In the genomic region with DNA sequence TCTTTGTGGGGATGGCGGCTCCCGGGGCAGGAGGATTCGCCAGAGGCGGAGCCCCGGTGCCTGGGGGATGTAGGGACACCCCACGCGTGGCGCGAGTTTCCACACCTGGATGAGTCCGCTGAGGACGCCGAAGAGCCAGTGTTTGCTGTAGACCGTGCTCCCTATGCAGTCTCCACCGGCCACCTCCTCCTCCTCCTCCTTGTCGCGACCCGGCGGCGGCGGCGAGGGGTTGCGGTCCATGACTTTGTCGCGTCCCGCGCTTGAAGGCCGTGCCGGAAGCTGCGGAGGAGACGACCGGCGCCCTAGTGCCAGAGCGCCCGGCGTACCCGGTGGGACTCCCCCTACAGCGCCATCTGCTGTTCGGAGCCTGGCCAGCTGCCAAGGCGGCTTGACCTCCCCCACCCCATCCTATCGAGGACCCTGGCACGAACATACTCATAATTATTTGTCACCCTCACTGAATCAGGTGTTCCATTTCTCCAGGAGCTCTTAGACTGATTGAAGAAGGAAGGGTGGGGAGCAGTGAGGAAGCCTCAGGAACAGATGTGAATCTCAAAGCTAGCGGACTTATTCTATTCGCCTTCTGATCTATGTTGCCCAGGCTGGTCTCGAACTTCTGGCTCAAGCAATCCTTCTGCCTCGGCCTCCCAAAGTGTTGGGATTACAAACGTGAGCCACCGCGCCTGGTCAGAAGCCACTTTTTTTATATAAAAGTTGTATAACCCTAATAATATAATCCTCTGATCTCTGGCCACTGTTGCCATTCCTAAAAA, we compare ENCODE assay signal across 8 cellular contexts. TPM values are rescaled to one million over a fixed set of nuclear protein-coding genes. Genes with fewer than 3 reads are reported as not detected.
A peak's percentile ranks its signal among the peaks of the same experiment; 100 is the strongest.
DNase-seq lines count a peak whose midpoint lies in the region; ATAC-seq lines count a peak whose summit lies in the region.

A gene with protein sequence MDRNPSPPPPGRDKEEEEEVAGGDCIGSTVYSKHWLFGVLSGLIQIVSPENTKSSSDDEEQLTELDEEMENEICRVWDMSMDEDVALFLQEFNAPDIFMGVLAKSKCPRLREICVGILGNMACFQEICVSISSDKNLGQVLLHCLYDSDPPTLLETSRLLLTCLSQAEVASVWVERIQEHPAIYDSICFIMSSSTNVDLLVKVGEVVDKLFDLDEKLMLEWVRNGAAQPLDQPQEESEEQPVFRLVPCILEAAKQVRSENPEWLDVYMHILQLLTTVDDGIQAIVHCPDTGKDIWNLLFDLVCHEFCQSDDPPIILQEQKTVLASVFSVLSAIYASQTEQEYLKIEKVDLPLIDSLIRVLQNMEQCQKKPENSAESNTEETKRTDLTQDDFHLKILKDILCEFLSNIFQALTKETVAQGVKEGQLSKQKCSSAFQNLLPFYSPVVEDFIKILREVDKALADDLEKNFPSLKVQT (minus strand): TSS at position 281 of the 773 bp plus-strand sequence. CDS start 41 bp downstream, at position 240.

- CTCF ChIA-PET in CD4-positive, alpha-beta memory T cell (lab: Charles Lee; ENCODE audit: partially characterized antibody): interaction anchor here (0.6 to 5.7 kb wide), 34 partner anchors 8 to 820 kb away, joined by 3 to 56 read pairs (median 4); a partner anchor contains a TSS
- CTCF ChIA-PET in activated CD4-positive, alpha-beta memory T cell treated with anti-CD3 and anti-CD28 coated beads for 36 hours (lab: Charles Lee): interaction anchor here (0.6 to 4.2 kb wide), 20 partner anchors 10 to 659 kb away, joined by 3 to 36 read pairs (median 5); a partner anchor contains a TSS

- peaks cover 22 to 50% (median 29%) of the 10 kb centered on the region in 4 donors for H3K4me1 Mint-ChIP-seq in CD4-positive, alpha-beta memory T cell
- peaks cover 37% of the 10 kb centered on the region for H3K4me1 Mint-ChIP-seq in activated CD4-positive, alpha-beta memory T cell treated with anti-CD3 and anti-CD28 coated beads for 36 hours (ENCODE audit: low read depth)

- intact Hi-C loops in CD4-positive, alpha-beta memory T cell (cut with micrococcal nuclease): loop anchor here (1.0 to 10.0 kb wide), 4 partner anchors 93 to 420 kb away; a partner anchor contains a TSS
- intact Hi-C loops in activated CD4-positive, alpha-beta memory T cell treated with anti-CD3 and anti-CD28 coated beads for 36 hours (cut with micrococcal nuclease): loop anchor here (1.0 to 10.0 kb wide), 5 partner anchors 93 to 420 kb away; a partner anchor contains a TSS

- peaks cover 21% of the 10 kb centered on the region for H3K4me1 ChIP-seq in CD4-positive, alpha-beta memory T cell (ENCODE audit: insufficient read depth, low read length)

- ATAC-seq in GM19395 (IDR thresholded peaks at IDR 0.05; ENCODE audit: unreplicated experiment) (peak; percentile 97), HG03565 (IDR thresholded peaks at IDR 0.05; ENCODE audit: unreplicated experiment) (peak; percentile 89)

- H3K4me3 Mint-ChIP-seq in CD4-positive, alpha-beta memory T cell: peak within 1 kb of the TSS; percentile 90 to 98 (median 94)
- H3K4me3 Mint-ChIP-seq in activated CD4-positive, alpha-beta memory T cell treated with anti-CD3 and anti-CD28 coated beads for 36 hours: peak within 1 kb of the TSS; percentile 92

- H3K27me3 ChIP-seq in CD4-positive, alpha-beta memory T cell (ENCODE audit: insufficient read depth, low read length): no peaks in the 10 kb centered on the region

- H3K27me3 Mint-ChIP-seq in CD4-positive, alpha-beta memory T cell: peaks cover 1 to 7% of the 10 kb centered on the region in 2 donors
- peaks cover 4% of the 10 kb centered on the region for H3K27me3 Mint-ChIP-seq in activated CD4-positive, alpha-beta memory T cell treated with anti-CD3 and anti-CD28 coated beads for 36 hours

- peak within 1 kb of the TSS; percentile 92 to 95 for H3K4me3 ChIP-seq in CD4-positive, alpha-beta memory T cell (ENCODE audit: low read length in 2 of 2)

- H3K9me3 Mint-ChIP-seq in CD4-positive, alpha-beta memory T cell: no peaks in the 10 kb centered on the region
- no peaks in the 10 kb centered on the region for H3K9me3 Mint-ChIP-seq in activated CD4-positive, alpha-beta memory T cell treated with anti-CD3 and anti-CD28 coated beads for 36 hours

- peaks cover 5% of the 10 kb centered on the region for H3K36me3 ChIP-seq in CD4-positive, alpha-beta memory T cell (ENCODE audit: insufficient read depth, low read length)

- H3K36me3 Mint-ChIP-seq in CD4-positive, alpha-beta memory T cell: peaks cover 14 to 29% of the 10 kb centered on the region in 2 donors
- peaks cover 17% of the 10 kb centered on the region for H3K36me3 Mint-ChIP-seq in activated CD4-positive, alpha-beta memory T cell treated with anti-CD3 and anti-CD28 coated beads for 36 hours

- peak within 1 kb of the TSS; percentile 56 for H3K27ac ChIP-seq in CD4-positive, alpha-beta memory T cell (ENCODE audit: low read depth, low read length)

- DNase-seq in CD4-positive, alpha-beta memory T cell: peak; percentile 79 to 84 (median 83)
- DNase-seq in NCI-H774 (lab: John Stamatoyannopoulos, UW): peak; percentile 86
- DNase-seq in activated CD4-positive, alpha-beta memory T cell treated with anti-CD3 and anti-CD28 coated beads for 36 hours: peak; percentile 94
- DNase-seq in effector CD4-positive, alpha-beta T cell: peak; percentile 84
- DNase-seq in lung microvascular endothelial cell (ENCODE audit: low read depth in 2 of 2): peak; percentile 83 to 85
- peak; percentile 80 to 90 (median 81) for DNase-seq in stimulated activated CD4-positive, alpha-beta T cell treated with anti-CD3 and anti-CD28 coated beads, TNF-alpha, amount 100 ng/mL, for 4 hours (ENCODE audit: low read depth in 3 of 3)

- POLR2A ChIA-PET in CD4-positive, alpha-beta memory T cell (lab: Charles Lee; ENCODE audit: partially characterized antibody): interaction anchor here (0.9 to 2.2 kb wide), 7 partner anchors 9 to 421 kb away, joined by 3 to 29 read pairs (median 4); a partner anchor contains a TSS
- POLR2A ChIA-PET in activated CD4-positive, alpha-beta memory T cell treated with anti-CD3 and anti-CD28 coated beads for 36 hours (lab: Charles Lee): interaction anchor here (0.9 to 2.9 kb wide), 2 partner anchors 92 to 278 kb away, joined by 3 to 19 read pairs; a partner anchor contains a TSS

- H3K27ac Mint-ChIP-seq in CD4-positive, alpha-beta memory T cell: peak within 1 kb of the TSS; percentile 65 to 94 (median 92)
- H3K27ac Mint-ChIP-seq in activated CD4-positive, alpha-beta memory T cell treated with anti-CD3 and anti-CD28 coated beads for 36 hours: peak within 1 kb of the TSS; percentile 78

- no peaks in the 10 kb centered on the region for H3K9me3 ChIP-seq in CD4-positive, alpha-beta memory T cell (ENCODE audit: control insufficient read depth in 1 of 2, low read length in 2 of 2)

RNA-seq across cellular contexts. Expression of the gene that starts here (rescaled TPM):
- total RNA-seq in CD4-positive, alpha-beta memory T cell: 10 to 100 TPM; 18.4 to 21.2 TPM
- 10 to 100 TPM; 12.5 to 17.2 TPM for polyA plus RNA-seq in CD4-positive, alpha-beta memory T cell
- total RNA-seq in activated CD4-positive, alpha-beta memory T cell treated with anti-CD3 and anti-CD28 coated beads for 36 hours: 10 to 100 TPM; 32.1 to 34.3 TPM
- total RNA-seq in lung microvascular endothelial cell: 12.7 and 17.7 TPM in 2 replicates

Comparison
In these comparisons a context has a peak if more than half of its experiments do, and no peak if none do; other contexts are left out.
1. Peak in every context shown above with its lines: DNase-seq, ATAC-seq, H3K4me3 ChIP-seq and H3K27ac ChIP-seq.